8 cellular contexts compared by ENCODE assay signal in the genomic region with DNA sequence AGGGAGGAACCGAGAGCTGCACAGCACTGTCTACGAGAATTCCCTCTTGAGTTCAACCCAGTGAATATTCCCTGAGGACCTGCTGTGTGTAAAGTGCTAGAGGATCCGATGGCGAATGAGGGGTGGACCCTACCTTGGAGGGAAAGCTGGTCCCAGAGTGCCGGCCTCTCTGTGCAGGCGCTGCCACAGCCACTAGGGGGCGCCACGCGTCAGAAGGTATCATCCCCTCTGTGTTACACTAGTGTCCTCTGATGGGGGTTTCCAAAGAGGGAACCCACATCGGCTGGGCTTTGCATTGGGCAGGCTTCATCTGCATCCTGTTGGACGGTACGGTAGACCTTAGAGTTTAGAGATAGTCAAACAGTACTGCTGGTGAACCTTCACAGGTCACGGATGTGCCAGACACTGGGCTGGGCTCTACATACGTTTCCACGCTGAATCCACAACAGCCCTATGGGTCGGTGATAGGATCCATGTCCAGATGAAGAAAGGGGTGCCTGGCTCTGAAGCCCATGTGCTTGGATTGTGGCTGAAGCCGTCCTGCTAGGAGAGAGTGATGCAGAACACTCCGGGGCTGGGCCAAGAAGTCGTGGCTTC. TPM values are rescaled to one million over a fixed set of nuclear protein-coding genes. Genes with fewer than 3 reads are reported as not detected.
DNase-seq lines count a peak whose midpoint lies in the region; ATAC-seq, FAIRE-seq and TF ChIP-seq lines count a peak whose summit lies in the region.

No MANE protein-coding gene starts in this region.

- POLR2A ChIA-PET in CD4-positive, alpha-beta memory T cell (lab: Charles Lee; ENCODE audit: partially characterized antibody) = interaction anchor here (1.0 kb wide), 1 partner anchor 37 kb away, joined by 3 read pairs; no protein-coding TSS in a partner anchor

- H3K4me1 Mint-ChIP-seq in CD4-positive, alpha-beta memory T cell = peaks cover 0 to 9% (median 4%) of the 10 kb centered on the region in 4 donors
- H3K4me1 Mint-ChIP-seq in HFFc6 (ENCODE audit: low read depth) = peaks cover 23% of the 10 kb centered on the region
- peaks cover 3% of the 10 kb centered on the region for H3K4me1 Mint-ChIP-seq in astrocyte (ENCODE audit: low read depth, unreplicated experiment)

- H3K36me3 ChIP-seq in CD4-positive, alpha-beta memory T cell (ENCODE audit: insufficient read depth, low read length) = peaks cover 97% of the 10 kb centered on the region
- no peaks in the 10 kb centered on the region for H3K36me3 ChIP-seq in astrocyte (ENCODE audit: insufficient read depth, low read length)
- peaks cover 15 to 20% of the 10 kb centered on the region in 2 donors for H3K36me3 ChIP-seq in kidney (ENCODE audit: control insufficient read depth in 1 of 2, insufficient read depth in 2 of 2, low read length in 2 of 2)

- peak overlapping the region in 1 of 8 donors; percentile 18 for H3K4me3 Mint-ChIP-seq in CD4-positive, alpha-beta memory T cell
- H3K4me3 Mint-ChIP-seq in HFFc6 (no peak overlapping the region), astrocyte (ENCODE audit: unreplicated experiment) (no peak overlapping the region)

- TF ChIP-seq CTCF in HFFc6 (IDR thresholded peaks at IDR 0.05) = peak; percentile 93
- peak; percentile 54 for TF ChIP-seq CTCF in astrocyte (IDR thresholded peaks at IDR 0.05; ENCODE audit: insufficient read depth, low read depth, low read length)
- peak; percentile 59 for TF ChIP-seq CTCF in kidney (IDR thresholded peaks at IDR 0.05; ENCODE audit: borderline replicate concordance, extremely low read depth, insufficient read depth)

- no peaks in the 10 kb centered on the region for H3K79me2 ChIP-seq in astrocyte (ENCODE audit: insufficient read depth, low read length)

- no peak overlapping the region for H3K4me2 ChIP-seq in astrocyte (ENCODE audit: low read length)

- no peaks in the 10 kb centered on the region for H3K27me3 ChIP-seq in CD4-positive, alpha-beta memory T cell (ENCODE audit: insufficient read depth, low read length)
- no peaks in the 10 kb centered on the region for H3K27me3 ChIP-seq in astrocyte (ENCODE audit: insufficient read depth, low read length)

- peak overlapping the region; percentile 7 for H3K27ac ChIP-seq in CD4-positive, alpha-beta memory T cell (ENCODE audit: low read depth, low read length)
- H3K27ac ChIP-seq in astrocyte (ENCODE audit: low read depth, low read length) (no peak overlapping the region), kidney (ENCODE audit: low read depth in 2 of 2, low read length in 2 of 2) (no peak overlapping the region)

- no peak for FAIRE-seq in astrocyte (lab: Jason Lieb, UNC)
- no peak for FAIRE-seq in kidney (lab: Jason Lieb, UNC)

- peaks cover 0 to 2% (median 0%) of the 10 kb centered on the region in 8 donors for H3K9me3 Mint-ChIP-seq in CD4-positive, alpha-beta memory T cell
- H3K9me3 Mint-ChIP-seq in HFFc6 = no peaks in the 10 kb centered on the region
- H3K9me3 Mint-ChIP-seq in astrocyte (ENCODE audit: unreplicated experiment) = no peaks in the 10 kb centered on the region

- DNase-seq in CD4-positive, alpha-beta memory T cell = peak; percentile 47 to 60 (median 53)
- DNase-seq in HFFc6 (no peak), T-helper 22 cell (ENCODE audit: low read depth) (peak; percentile 12), astrocyte (ENCODE audit: low read depth) (no peak), kidney (no peak), DMS114 treated with DMSO at 0.1 percent for 48 hours (lab: John Stamatoyannopoulos, UW; ENCODE audit: unreplicated experiment) (no peak)
- DNase-seq in stimulated activated CD4-positive, alpha-beta T cell treated with anti-CD3 and anti-CD28 coated beads, TNF-alpha, amount 100 ng/mL, for 4 hours (ENCODE audit: low read depth in 3 of 3) = peak; percentile 33 to 60 (median 59)

- peaks cover 57 to 83% of the 10 kb centered on the region in 2 donors for H3K36me3 Mint-ChIP-seq in CD4-positive, alpha-beta memory T cell
- H3K36me3 Mint-ChIP-seq in HFFc6 (ENCODE audit: low read depth) (peaks cover 26% of the 10 kb centered on the region), astrocyte (ENCODE audit: low read depth, unreplicated experiment) (peaks cover 29% of the 10 kb centered on the region)

- peaks cover 3% of the 10 kb centered on the region for H4K20me1 ChIP-seq in astrocyte (ENCODE audit: insufficient read depth, low read length)

- no peak for ATAC-seq in GM18907 (IDR thresholded peaks at IDR 0.05; ENCODE audit: unreplicated experiment)

- H3K4me1 ChIP-seq in CD4-positive, alpha-beta memory T cell (ENCODE audit: insufficient read depth, low read length) = no peaks in the 10 kb centered on the region
- H3K4me1 ChIP-seq in astrocyte (ENCODE audit: insufficient read depth, low read length) = no peaks in the 10 kb centered on the region
- H3K4me1 ChIP-seq in kidney (ENCODE audit: control insufficient read depth in 1 of 2, insufficient read depth in 1 of 2, low read depth in 1 of 2, low read length in 2 of 2) = no peaks in the 10 kb centered on the region

- CTCF ChIA-PET in CD4-positive, alpha-beta memory T cell (lab: Charles Lee; ENCODE audit: partially characterized antibody) = interaction anchor here (0.7 to 3.5 kb wide), 25 partner anchors 10 to 497 kb away, joined by 3 to 11 read pairs (median 3); no protein-coding TSS in a partner anchor

- H3K4me3 ChIP-seq in CD4-positive, alpha-beta memory T cell (ENCODE audit: low read length in 2 of 2) = no peak overlapping the region
- no peak overlapping the region for H3K4me3 ChIP-seq in astrocyte (ENCODE audit: insufficient read depth, low read depth, low read length)
- H3K4me3 ChIP-seq in kidney (ENCODE audit: low read length in 2 of 2) = no peak overlapping the region

- H3K9ac ChIP-seq in astrocyte (ENCODE audit: low read length) (no peak overlapping the region), kidney (ENCODE audit: low read length in 2 of 2) (no peak overlapping the region)

- intact Hi-C loops in CD4-positive, alpha-beta memory T cell (cut with micrococcal nuclease) = loop anchor here (1.0 to 10.0 kb wide), 3 partner anchors 76 to 497 kb away; no protein-coding TSS in a partner anchor
- intact Hi-C loops in kidney (cut with DNase I) = no loop called here

- H3K27me3 Mint-ChIP-seq in CD4-positive, alpha-beta memory T cell = no peaks in the 10 kb centered on the region
- no peaks in the 10 kb centered on the region for H3K27me3 Mint-ChIP-seq in HFFc6 (ENCODE audit: insufficient read depth)
- peaks cover 4% of the 10 kb centered on the region for H3K27me3 Mint-ChIP-seq in astrocyte (ENCODE audit: low read depth, unreplicated experiment)

- no peaks in the 10 kb centered on the region for H3K9me3 ChIP-seq in CD4-positive, alpha-beta memory T cell (ENCODE audit: control insufficient read depth in 1 of 2, low read length in 2 of 2)
- H3K9me3 ChIP-seq in astrocyte (ENCODE audit: insufficient read depth, low read depth, low read length) (no peaks in the 10 kb centered on the region), kidney (ENCODE audit: control insufficient read depth in 1 of 2, low read length in 2 of 2) (no peaks in the 10 kb centered on the region)

- H3K27ac Mint-ChIP-seq in CD4-positive, alpha-beta memory T cell = peak overlapping the region in 6 of 7 donors; percentile 32 to 75 (median 44)
- H3K27ac Mint-ChIP-seq in HFFc6 (peak overlapping the region; percentile 13; the same call in 1 of the 2 replicates), astrocyte (ENCODE audit: unreplicated experiment) (no peak overlapping the region)

- H2AFZ ChIP-seq in astrocyte (ENCODE audit: low read depth, low read length) = no peak overlapping the region

RNA-seq across cellular contexts. Expression of gene COA5, which starts 39.0 kb away (rescaled TPM):
- total RNA-seq in CD4-positive, alpha-beta memory T cell = 10 to 100 TPM; 51.3 to 52.4 TPM
- 10 to 100 TPM; 32.4 to 40.8 TPM for polyA plus RNA-seq in CD4-positive, alpha-beta memory T cell
- 10 to 100 TPM; 12.5 to 16.9 (median 15.7) TPM for total RNA-seq in HFFc6 (2021; fragmentation: NEBNext Ultra II Directional; extraction: Animal tissue kit (Norgen Biotek cat#: 25700))
- total RNA-seq in astrocyte (19.5 and 19.8 TPM in 2 replicates), kidney (38.0 TPM)
- 85.8 TPM for polyA plus RNA-seq in kidney (ENCODE audit: insufficient read depth, low read depth, low replicate concordance)

RNA-seq across cellular contexts. Expression of gene UNC50, which starts 39.1 kb away (rescaled TPM):
- 10 to 100 TPM; 43.5 to 47.2 TPM for total RNA-seq in CD4-positive, alpha-beta memory T cell
- polyA plus RNA-seq in CD4-positive, alpha-beta memory T cell = 10 to 100 TPM; 41.8 to 48.8 TPM
- 10 to 100 TPM; 38.3 to 43.2 (median 41.6) TPM for total RNA-seq in HFFc6 (2021; fragmentation: NEBNext Ultra II Directional; extraction: Animal tissue kit (Norgen Biotek cat#: 25700))
- total RNA-seq in astrocyte (26.8 and 31.3 TPM in 2 replicates), kidney (53.2 TPM)
- 58.0 TPM for polyA plus RNA-seq in kidney (ENCODE audit: insufficient read depth, low read depth, low replicate concordance)

Comparison
In these comparisons a context has a peak if more than half of its experiments do, and no peak if none do; other contexts are left out.
1. DNase-seq: peak in CD4-positive, alpha-beta memory T cell (5 of 5), T-helper 22 cell (single experiment) and stimulated activated CD4-positive, alpha-beta T cell treated with anti-CD3 and anti-CD28 coated beads, TNF-alpha, amount 100 ng/mL, for 4 hours (3 of 3); none in HFFc6 (single experiment), astrocyte (single experiment), kidney (single experiment) and DMS114 treated with DMSO at 0.1 percent for 48 hours (single experiment).
2. Peak in every context shown above with its lines, with median percentiles within 50 percentile points of each other: CTCF ChIP-seq.